1 cellular context compared by ENCODE assay signal in the genomic region with DNA sequence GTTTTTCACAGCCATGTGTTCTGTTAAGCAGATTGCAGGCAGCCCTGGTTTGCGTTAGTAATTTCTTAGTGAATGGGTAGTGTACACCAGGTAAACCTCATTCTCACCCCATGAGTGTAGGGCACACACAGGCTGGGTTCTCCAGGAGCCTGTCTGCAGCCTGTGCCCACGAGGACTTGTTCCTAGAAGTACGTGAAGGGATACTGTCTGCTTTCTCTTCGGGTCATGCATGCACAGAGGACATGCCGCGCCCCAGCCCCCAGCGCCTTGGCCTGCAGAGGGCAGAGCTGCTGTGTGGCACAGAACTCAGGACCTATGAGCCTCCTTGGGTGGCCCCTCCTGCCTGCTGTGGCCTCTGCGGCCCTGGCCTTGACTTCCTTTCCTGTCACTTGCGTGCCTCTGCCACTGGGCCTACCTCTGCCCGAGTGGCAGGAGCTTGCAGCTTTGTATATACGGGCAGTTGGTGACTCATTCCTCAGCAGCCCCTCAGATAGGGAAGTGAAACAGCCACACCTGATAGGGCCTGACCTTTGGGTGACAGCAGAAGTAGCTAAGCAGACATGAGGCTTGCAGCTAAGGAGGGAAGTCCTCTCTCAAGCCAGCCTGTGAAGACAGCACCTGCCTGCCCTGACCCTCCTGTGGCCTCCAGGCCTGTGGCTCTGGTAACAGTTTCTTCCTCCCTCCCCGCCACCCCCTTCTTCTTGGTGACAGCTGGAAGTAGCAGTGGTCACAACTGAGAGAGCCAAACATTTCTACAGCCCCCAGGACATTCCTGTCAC.
A peak's percentile ranks its signal among the peaks of the same experiment; 100 is the strongest.
TF ChIP-seq lines count a peak whose summit lies in the region.

No MANE protein-coding gene starts in this region.

TF ChIP-seq in HepG2, 621 proteins besides CTCF, POLR2A, EP300 and RAD21 (continued from another document and continues in another):
- TF ChIP-seq ZSCAN9 (CRISPR knock-in tag; IDR thresholded peaks at IDR 0.05; ENCODE audit: borderline replicate concordance) (no peak; the same call in none of the 2 replicates), GLI4 (CRISPR knock-in tag; IDR thresholded peaks at IDR 0.05; ENCODE audit: borderline replicate concordance) (0 out of 2 replicates have a peak, but pooled peaks have one; percentile 64), ZFX (CRISPR knock-in tag; IDR thresholded peaks at IDR 0.05; ENCODE audit: low read depth) (peak; percentile 84), ZNF788 (CRISPR knock-in tag; IDR thresholded peaks at IDR 0.05; ENCODE audit: borderline replicate concordance) (peak; percentile 80; the same call in 1 of the 2 replicates), MAZ (IDR thresholded peaks at IDR 0.05; ENCODE audit: borderline replicate concordance, low read depth, low read length) (peak; percentile 89), MAZ (CRISPR knock-in tag; IDR thresholded peaks at IDR 0.05; ENCODE audit: low read depth) (peak; percentile 84), TARDBP (CRISPR knock-in tag; IDR thresholded peaks at IDR 0.05) (peak; percentile 93), HDAC6 (IDR thresholded peaks at IDR 0.05; ENCODE audit: low read depth, low read length) (no peak), PCBP2 (optimal IDR thresholded peaks at IDR 0.05; ENCODE audit: low read depth, low read length, poor library complexity, severe bottlenecking) (no peak), CREB1 (IDR thresholded peaks at IDR 0.05) (no peak), CREB1 (CRISPR knock-in tag; IDR thresholded peaks at IDR 0.05) (peak; percentile 32; the same call in 1 of the 2 replicates), ZNF564 (CRISPR knock-in tag; IDR thresholded peaks at IDR 0.05) (no peak), KDM1A (CRISPR knock-in tag; IDR thresholded peaks at IDR 0.05) (no peak), MIER3 (CRISPR knock-in tag; IDR thresholded peaks at IDR 0.05; ENCODE audit: borderline replicate concordance) (peak; percentile 90; the same call in 1 of the 2 replicates), ZNF737 (CRISPR knock-in tag; IDR thresholded peaks at IDR 0.05; ENCODE audit: borderline replicate concordance) (no peak), ELF4 (CRISPR knock-in tag; IDR thresholded peaks at IDR 0.05; ENCODE audit: borderline replicate concordance) (no peak), FOXC1 (CRISPR knock-in tag; IDR thresholded peaks at IDR 0.05; ENCODE audit: borderline replicate concordance) (no peak), ZNF781 (CRISPR knock-in tag; IDR thresholded peaks at IDR 0.05; ENCODE audit: borderline replicate concordance, not compliant biosample characterization) (no peak), ZNF660 (CRISPR knock-in tag; IDR thresholded peaks at IDR 0.05; ENCODE audit: borderline replicate concordance, low read depth) (no peak), ZNF460 (CRISPR knock-in tag; IDR thresholded peaks at IDR 0.05; ENCODE audit: borderline replicate concordance) (no peak), ZSCAN31 (CRISPR knock-in tag; IDR thresholded peaks at IDR 0.05; ENCODE audit: low read depth) (0 out of 2 replicates have a peak, but pooled peaks have one; percentile 38), ZBTB42 (CRISPR knock-in tag; IDR thresholded peaks at IDR 0.05) (no peak), GPN1 (CRISPR knock-in tag; IDR thresholded peaks at IDR 0.05; ENCODE audit: borderline replicate concordance) (no peak), YEATS4 (CRISPR knock-in tag; IDR thresholded peaks at IDR 0.05; ENCODE audit: borderline replicate concordance) (no peak; the same call in 1 of the 2 replicates), ZNF547 (CRISPR knock-in tag; IDR thresholded peaks at IDR 0.05) (no peak), SP4 (CRISPR knock-in tag; IDR thresholded peaks at IDR 0.05) (0 out of 2 replicates have a peak, but pooled peaks have one; percentile 36), TMF1 (CRISPR knock-in tag; IDR thresholded peaks at IDR 0.05; ENCODE audit: low read depth) (no peak)
- TF ChIP-seq, protein P1, sequence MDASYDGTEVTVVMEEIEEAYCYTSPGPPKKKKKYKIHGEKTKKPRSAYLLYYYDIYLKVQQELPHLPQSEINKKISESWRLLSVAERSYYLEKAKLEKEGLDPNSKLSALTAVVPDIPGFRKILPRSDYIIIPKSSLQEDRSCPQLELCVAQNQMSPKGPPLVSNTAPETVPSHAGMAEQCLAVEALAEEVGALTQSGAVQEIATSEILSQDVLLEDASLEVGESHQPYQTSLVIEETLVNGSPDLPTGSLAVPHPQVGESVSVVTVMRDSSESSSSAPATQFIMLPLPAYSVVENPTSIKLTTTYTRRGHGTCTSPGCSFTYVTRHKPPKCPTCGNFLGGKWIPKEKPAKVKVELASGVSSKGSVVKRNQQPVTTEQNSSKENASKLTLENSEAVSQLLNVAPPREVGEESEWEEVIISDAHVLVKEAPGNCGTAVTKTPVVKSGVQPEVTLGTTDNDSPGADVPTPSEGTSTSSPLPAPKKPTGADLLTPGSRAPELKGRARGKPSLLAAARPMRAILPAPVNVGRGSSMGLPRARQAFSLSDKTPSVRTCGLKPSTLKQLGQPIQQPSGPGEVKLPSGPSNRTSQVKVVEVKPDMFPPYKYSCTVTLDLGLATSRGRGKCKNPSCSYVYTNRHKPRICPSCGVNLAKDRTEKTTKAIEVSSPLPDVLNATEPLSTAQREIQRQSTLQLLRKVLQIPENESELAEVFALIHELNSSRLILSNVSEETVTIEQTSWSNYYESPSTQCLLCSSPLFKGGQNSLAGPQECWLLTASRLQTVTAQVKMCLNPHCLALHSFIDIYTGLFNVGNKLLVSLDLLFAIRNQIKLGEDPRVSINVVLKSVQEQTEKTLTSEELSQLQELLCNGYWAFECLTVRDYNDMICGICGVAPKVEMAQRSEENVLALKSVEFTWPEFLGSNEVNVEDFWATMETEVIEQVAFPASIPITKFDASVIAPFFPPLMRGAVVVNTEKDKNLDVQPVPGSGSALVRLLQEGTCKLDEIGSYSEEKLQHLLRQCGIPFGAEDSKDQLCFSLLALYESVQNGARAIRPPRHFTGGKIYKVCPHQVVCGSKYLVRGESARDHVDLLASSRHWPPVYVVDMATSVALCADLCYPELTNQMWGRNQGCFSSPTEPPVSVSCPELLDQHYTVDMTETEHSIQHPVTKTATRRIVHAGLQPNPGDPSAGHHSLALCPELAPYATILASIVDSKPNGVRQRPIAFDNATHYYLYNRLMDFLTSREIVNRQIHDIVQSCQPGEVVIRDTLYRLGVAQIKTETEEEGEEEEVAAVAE (CRISPR knock-in tag; IDR thresholded peaks at IDR 0.05; ENCODE audit: borderline replicate concordance): peak; percentile 20; the same call in 1 of the 2 replicates
- TF ChIP-seq, protein P2, sequence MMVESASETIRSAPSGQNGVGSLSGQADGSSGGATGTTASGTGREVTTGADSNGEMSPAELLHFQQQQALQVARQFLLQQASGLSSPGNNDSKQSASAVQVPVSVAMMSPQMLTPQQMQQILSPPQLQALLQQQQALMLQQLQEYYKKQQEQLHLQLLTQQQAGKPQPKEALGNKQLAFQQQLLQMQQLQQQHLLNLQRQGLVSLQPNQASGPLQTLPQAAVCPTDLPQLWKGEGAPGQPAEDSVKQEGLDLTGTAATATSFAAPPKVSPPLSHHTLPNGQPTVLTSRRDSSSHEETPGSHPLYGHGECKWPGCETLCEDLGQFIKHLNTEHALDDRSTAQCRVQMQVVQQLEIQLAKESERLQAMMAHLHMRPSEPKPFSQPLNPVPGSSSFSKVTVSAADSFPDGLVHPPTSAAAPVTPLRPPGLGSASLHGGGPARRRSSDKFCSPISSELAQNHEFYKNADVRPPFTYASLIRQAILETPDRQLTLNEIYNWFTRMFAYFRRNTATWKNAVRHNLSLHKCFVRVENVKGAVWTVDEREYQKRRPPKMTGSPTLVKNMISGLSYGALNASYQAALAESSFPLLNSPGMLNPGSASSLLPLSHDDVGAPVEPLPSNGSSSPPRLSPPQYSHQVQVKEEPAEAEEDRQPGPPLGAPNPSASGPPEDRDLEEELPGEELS (CRISPR knock-in tag; IDR thresholded peaks at IDR 0.05): peak; percentile 77
- TF ChIP-seq, protein P3, sequence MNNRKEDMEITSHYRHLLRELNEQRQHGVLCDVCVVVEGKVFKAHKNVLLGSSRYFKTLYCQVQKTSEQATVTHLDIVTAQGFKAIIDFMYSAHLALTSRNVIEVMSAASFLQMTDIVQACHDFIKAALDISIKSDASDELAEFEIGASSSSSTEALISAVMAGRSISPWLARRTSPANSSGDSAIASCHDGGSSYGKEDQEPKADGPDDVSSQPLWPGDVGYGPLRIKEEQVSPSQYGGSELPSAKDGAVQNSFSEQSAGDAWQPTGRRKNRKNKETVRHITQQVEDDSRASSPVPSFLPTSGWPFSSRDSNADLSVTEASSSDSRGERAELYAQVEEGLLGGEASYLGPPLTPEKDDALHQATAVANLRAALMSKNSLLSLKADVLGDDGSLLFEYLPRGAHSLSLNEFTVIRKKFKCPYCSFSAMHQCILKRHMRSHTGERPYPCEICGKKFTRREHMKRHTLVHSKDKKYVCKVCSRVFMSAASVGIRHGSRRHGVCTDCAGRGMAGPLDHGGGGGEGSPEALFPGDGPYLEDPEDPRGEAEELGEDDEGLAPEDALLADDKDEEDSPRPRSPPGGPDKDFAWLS (CRISPR knock-in tag; IDR thresholded peaks at IDR 0.05; ENCODE audit: borderline replicate concordance): no peak
- TF ChIP-seq, protein P4, sequence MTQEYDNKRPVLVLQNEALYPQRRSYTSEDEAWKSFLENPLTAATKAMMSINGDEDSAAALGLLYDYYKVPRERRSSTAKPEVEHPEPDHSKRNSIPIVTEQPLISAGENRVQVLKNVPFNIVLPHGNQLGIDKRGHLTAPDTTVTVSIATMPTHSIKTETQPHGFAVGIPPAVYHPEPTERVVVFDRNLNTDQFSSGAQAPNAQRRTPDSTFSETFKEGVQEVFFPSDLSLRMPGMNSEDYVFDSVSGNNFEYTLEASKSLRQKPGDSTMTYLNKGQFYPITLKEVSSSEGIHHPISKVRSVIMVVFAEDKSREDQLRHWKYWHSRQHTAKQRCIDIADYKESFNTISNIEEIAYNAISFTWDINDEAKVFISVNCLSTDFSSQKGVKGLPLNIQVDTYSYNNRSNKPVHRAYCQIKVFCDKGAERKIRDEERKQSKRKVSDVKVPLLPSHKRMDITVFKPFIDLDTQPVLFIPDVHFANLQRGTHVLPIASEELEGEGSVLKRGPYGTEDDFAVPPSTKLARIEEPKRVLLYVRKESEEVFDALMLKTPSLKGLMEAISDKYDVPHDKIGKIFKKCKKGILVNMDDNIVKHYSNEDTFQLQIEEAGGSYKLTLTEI (CRISPR knock-in tag; conservative IDR thresholded peaks at IDR 0.05): no peak
- TF ChIP-seq, protein P5, sequence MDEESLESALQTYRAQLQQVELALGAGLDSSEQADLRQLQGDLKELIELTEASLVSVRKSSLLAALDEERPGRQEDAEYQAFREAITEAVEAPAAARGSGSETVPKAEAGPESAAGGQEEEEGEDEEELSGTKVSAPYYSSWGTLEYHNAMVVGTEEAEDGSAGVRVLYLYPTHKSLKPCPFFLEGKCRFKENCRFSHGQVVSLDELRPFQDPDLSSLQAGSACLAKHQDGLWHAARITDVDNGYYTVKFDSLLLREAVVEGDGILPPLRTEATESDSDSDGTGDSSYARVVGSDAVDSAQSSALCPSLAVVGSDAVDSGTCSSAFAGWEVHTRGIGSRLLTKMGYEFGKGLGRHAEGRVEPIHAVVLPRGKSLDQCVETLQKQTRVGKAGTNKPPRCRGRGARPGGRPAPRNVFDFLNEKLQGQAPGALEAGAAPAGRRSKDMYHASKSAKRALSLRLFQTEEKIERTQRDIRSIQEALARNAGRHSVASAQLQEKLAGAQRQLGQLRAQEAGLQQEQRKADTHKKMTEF (CRISPR knock-in tag; IDR thresholded peaks at IDR 0.05): no peak; the same call in none of the 2 replicates
- TF ChIP-seq, protein P6, sequence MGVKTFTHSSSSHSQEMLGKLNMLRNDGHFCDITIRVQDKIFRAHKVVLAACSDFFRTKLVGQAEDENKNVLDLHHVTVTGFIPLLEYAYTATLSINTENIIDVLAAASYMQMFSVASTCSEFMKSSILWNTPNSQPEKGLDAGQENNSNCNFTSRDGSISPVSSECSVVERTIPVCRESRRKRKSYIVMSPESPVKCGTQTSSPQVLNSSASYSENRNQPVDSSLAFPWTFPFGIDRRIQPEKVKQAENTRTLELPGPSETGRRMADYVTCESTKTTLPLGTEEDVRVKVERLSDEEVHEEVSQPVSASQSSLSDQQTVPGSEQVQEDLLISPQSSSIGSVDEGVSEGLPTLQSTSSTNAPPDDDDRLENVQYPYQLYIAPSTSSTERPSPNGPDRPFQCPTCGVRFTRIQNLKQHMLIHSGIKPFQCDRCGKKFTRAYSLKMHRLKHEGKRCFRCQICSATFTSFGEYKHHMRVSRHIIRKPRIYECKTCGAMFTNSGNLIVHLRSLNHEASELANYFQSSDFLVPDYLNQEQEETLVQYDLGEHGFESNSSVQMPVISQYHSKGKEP (CRISPR knock-in tag; IDR thresholded peaks at IDR 0.05): no peak
- TF ChIP-seq, protein P7, sequence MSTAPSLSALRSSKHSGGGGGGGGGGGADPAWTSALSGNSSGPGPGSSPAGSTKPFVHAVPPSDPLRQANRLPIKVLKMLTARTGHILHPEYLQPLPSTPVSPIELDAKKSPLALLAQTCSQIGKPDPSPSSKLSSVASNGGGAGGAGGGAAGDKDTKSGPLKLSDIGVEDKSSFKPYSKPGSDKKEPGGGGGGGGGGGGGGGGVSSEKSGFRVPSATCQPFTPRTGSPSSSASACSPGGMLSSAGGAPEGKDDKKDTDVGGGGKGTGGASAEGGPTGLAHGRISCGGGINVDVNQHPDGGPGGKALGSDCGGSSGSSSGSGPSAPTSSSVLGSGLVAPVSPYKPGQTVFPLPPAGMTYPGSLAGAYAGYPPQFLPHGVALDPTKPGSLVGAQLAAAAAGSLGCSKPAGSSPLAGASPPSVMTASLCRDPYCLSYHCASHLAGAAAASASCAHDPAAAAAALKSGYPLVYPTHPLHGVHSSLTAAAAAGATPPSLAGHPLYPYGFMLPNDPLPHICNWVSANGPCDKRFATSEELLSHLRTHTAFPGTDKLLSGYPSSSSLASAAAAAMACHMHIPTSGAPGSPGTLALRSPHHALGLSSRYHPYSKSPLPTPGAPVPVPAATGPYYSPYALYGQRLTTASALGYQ (CRISPR knock-in tag; IDR thresholded peaks at IDR 0.05): no peak; the same call in 1 of the 2 replicates
- TF ChIP-seq, protein P8, sequence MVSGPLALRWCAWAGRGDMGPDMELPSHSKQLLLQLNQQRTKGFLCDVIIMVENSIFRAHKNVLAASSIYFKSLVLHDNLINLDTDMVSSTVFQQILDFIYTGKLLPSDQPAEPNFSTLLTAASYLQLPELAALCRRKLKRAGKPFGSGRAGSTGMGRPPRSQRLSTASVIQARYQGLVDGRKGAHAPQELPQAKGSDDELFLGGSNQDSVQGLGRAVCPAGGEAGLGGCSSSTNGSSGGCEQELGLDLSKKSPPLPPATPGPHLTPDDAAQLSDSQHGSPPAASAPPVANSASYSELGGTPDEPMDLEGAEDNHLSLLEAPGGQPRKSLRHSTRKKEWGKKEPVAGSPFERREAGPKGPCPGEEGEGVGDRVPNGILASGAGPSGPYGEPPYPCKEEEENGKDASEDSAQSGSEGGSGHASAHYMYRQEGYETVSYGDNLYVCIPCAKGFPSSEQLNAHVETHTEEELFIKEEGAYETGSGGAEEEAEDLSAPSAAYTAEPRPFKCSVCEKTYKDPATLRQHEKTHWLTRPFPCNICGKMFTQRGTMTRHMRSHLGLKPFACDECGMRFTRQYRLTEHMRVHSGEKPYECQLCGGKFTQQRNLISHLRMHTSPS (CRISPR knock-in tag; IDR thresholded peaks at IDR 0.05; ENCODE audit: low read depth): peak; percentile 99
- TF ChIP-seq, protein P9, sequence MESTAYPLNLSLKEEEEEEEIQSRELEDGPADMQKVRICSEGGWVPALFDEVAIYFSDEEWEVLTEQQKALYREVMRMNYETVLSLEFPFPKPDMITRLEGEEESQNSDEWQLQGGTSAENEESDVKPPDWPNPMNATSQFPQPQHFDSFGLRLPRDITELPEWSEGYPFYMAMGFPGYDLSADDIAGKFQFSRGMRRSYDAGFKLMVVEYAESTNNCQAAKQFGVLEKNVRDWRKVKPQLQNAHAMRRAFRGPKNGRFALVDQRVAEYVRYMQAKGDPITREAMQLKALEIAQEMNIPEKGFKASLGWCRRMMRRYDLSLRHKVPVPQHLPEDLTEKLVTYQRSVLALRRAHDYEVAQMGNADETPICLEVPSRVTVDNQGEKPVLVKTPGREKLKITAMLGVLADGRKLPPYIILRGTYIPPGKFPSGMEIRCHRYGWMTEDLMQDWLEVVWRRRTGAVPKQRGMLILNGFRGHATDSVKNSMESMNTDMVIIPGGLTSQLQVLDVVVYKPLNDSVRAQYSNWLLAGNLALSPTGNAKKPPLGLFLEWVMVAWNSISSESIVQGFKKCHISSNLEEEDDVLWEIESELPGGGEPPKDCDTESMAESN (CRISPR knock-in tag; conservative IDR thresholded peaks at IDR 0.05): peak; percentile 80
